28 cellular contexts compared by ENCODE assay signal in the genomic region with DNA sequence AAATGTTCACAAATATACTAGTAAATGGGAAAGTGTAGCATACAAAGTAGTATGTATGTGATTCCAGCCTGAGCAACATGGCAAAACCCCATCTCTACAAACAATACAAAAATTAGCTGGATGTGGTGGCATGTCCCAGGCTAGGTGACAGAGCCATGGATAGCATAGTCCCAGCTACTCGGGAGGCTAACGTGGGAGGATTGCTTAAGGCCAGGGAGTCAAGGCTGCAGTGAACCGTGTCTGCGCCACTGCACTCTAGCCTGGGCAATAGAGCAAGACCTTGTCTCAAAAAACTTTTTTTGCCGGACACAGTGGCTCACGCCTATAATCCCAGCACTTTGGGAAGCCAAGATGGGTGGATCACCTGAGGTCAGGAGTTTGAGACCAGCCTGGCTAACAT.
"Had no signal": no experiment of that assay in that cellular context is flagged by ENCODE, and none has a peak within 500 bp of the region (broad histone marks: within the 10 kb centered on the region; RNA-seq: fewer than 3 reads in every experiment).

No MANE protein-coding gene starts in this region.

- H3K9ac ChIP-seq: KMS-11 had no signal

- H3K4me3 ChIP-seq: ascending aorta, cardiac muscle cell, PC-9 had no signal

- H3K27ac ChIP-seq: ascending aorta, cardiac muscle cell, KMS-11, PC-9, VCaP had no signal

- H3K27me3 ChIP-seq: ascending aorta, cardiac muscle cell had no signal

- H3K36me3 ChIP-seq: cardiac muscle cell had no signal

- DNase-seq: activated B cell treated with CpG ODN at 0.5 μM for 24 hours; activated CD4-positive, alpha-beta T cell treated with anti-CD3 and anti-CD28 coated beads for 1 hour; activated CD4-positive, alpha-beta T cell treated with anti-CD3 and anti-CD28 coated beads for 48 hours; activated CD8-positive, alpha-beta T cell treated with anti-CD3 and anti-CD28 coated beads for 36 hours; activated naive CD4-positive, alpha-beta T cell treated with anti-CD3 and anti-CD28 coated beads, Interleukin-2, amount 50 U/mL, for 16 hours; activated naive CD8-positive, alpha-beta T cell treated with anti-CD3 and anti-CD28 coated beads, Interleukin-2, amount 10 ng/mL, durations not matched to agents 7 days and 5 days; activated T-cell treated with anti-CD3 and anti-CD28 coated beads, Interleukin-2, amount 50 U/mL, for 24 hours; amygdala; MM.1S; MV-4-11; NCI-H1092; NCI-H1436 treated with DMSO at 0.1 percent for 48 hours; NCI-H1694 treated with DMSO at 0.1 percent for 48 hours; NCI-H2029; NCI-H510A; NCI-H526; NCI-H748 treated with DMSO at 0.1 percent for 48 hours; NK-92 treated with Interleukin-12 subunit alpha and Interleukin-12 subunit beta, amount 100 ng/mL, for 24 hours; PC-9; Right ventricle myocardium superior; SW 1271; T-helper 1 cell; T-helper 2 cell; T-helper 9 cell had no signal

- H3K9me3 ChIP-seq: ascending aorta had no signal
